1 cellular context compared by ENCODE assay signal in the genomic region with DNA sequence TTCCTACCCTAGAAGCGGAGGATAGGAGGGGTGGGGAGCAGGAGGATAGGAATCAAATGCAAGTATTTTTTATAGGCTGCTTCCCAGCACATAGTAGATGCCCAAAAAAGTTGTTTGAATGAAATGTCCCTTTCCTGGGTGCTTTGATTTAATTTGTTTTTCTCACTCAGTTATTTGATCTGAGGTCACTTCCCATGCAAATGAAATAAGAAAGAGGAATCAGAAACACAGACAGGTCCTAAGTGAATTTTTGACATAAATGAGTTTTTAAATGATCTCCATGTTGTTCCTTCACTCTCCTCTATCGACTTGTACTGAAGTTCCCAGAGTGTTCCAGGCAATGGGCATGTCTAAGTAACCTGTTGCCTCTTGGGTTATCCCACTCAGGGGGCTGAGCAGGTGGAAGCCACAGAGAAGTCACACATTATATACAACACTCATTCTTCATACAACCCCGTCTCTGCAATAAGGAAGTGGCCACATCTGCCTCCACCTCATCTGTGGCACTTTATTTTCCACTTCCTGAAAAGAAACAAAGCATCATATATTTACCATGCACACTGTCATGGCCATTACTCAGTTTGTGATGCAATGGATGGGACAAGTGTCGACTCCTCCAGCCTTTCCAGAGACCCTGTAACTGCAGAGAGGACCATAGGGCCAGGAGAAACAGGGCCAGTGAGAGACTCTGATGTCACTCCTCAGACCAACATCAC.
TF ChIP-seq lines count a peak whose summit lies in the region.

No MANE protein-coding gene starts in this region.

TF ChIP-seq in GM12878, 131 proteins besides CTCF, POLR2A, EP300 and RAD21 (continued from another document):
- TF ChIP-seq, protein P1, sequence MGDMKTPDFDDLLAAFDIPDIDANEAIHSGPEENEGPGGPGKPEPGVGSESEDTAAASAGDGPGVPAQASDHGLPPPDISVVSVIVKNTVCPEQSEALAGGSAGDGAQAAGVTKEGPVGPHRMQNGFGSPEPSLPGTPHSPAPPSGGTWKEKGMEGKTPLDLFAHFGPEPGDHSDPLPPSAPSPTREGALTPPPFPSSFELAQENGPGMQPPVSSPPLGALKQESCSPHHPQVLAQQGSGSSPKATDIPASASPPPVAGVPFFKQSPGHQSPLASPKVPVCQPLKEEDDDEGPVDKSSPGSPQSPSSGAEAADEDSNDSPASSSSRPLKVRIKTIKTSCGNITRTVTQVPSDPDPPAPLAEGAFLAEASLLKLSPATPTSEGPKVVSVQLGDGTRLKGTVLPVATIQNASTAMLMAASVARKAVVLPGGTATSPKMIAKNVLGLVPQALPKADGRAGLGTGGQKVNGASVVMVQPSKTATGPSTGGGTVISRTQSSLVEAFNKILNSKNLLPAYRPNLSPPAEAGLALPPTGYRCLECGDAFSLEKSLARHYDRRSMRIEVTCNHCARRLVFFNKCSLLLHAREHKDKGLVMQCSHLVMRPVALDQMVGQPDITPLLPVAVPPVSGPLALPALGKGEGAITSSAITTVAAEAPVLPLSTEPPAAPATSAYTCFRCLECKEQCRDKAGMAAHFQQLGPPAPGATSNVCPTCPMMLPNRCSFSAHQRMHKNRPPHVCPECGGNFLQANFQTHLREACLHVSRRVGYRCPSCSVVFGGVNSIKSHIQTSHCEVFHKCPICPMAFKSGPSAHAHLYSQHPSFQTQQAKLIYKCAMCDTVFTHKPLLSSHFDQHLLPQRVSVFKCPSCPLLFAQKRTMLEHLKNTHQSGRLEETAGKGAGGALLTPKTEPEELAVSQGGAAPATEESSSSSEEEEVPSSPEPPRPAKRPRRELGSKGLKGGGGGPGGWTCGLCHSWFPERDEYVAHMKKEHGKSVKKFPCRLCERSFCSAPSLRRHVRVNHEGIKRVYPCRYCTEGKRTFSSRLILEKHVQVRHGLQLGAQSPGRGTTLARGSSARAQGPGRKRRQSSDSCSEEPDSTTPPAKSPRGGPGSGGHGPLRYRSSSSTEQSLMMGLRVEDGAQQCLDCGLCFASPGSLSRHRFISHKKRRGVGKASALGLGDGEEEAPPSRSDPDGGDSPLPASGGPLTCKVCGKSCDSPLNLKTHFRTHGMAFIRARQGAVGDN (IDR thresholded peaks at IDR 0.05) = no peak
- TF ChIP-seq, protein P2, sequence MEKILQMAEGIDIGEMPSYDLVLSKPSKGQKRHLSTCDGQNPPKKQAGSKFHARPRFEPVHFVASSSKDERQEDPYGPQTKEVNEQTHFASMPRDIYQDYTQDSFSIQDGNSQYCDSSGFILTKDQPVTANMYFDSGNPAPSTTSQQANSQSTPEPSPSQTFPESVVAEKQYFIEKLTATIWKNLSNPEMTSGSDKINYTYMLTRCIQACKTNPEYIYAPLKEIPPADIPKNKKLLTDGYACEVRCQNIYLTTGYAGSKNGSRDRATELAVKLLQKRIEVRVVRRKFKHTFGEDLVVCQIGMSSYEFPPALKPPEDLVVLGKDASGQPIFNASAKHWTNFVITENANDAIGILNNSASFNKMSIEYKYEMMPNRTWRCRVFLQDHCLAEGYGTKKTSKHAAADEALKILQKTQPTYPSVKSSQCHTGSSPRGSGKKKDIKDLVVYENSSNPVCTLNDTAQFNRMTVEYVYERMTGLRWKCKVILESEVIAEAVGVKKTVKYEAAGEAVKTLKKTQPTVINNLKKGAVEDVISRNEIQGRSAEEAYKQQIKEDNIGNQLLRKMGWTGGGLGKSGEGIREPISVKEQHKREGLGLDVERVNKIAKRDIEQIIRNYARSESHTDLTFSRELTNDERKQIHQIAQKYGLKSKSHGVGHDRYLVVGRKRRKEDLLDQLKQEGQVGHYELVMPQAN (conservative IDR thresholded peaks at IDR 0.05) = no peak
- TF ChIP-seq SMAD1 (IDR thresholded peaks at IDR 0.05; ENCODE audit: low read depth, partially characterized antibody) (no peak), SPI1 (IDR thresholded peaks at IDR 0.05; ENCODE audit: borderline replicate concordance, insufficient read depth, low read depth, low read length) (peak; percentile 87), CREB1 (IDR thresholded peaks at IDR 0.05; ENCODE audit: low read depth) (peak; percentile 62), CREM (IDR thresholded peaks at IDR 0.05; ENCODE audit: low read depth) (peak; percentile 53; the same call in 1 of the 2 replicates), SREBF2 (IDR thresholded peaks at IDR 0.05; ENCODE audit: low read length) (no peak), STAT3 (IDR thresholded peaks at IDR 0.05; ENCODE audit: low read depth, low read length) (no peak), IKZF2 (IDR thresholded peaks at IDR 0.05) (peak in 1 of 2 experiments; percentile 41; a peak in 1 of 4 replicates), SREBF1 (IDR thresholded peaks at IDR 0.05; ENCODE audit: low read length) (no peak), CBX5 (IDR thresholded peaks at IDR 0.05; ENCODE audit: low read depth) (no peak), BCL11A (IDR thresholded peaks at IDR 0.05; ENCODE audit: low read depth, low read length) (no peak), IKZF1 (conservative IDR thresholded peaks at IDR 0.05) (peak; percentile 32; the same call in 1 of the 2 replicates), BHLHE40 (IDR thresholded peaks at IDR 0.05; ENCODE audit: borderline replicate concordance in 1 of 2, low read depth in 2 of 2, low read length in 1 of 2) (peak in 1 of 2 experiments; percentile 14; a peak in 1 of 4 replicates), RUNX3 (IDR thresholded peaks at IDR 0.05; ENCODE audit: low read length) (peak; percentile 40; the same call in 1 of the 2 replicates), TBL1XR1 (IDR thresholded peaks at IDR 0.05; ENCODE audit: low read depth, low read length) (no peak), POU2F2 (IDR thresholded peaks at IDR 0.05; ENCODE audit: borderline replicate concordance, low read depth, low read length) (no peak), GABPA (IDR thresholded peaks at IDR 0.05; ENCODE audit: low read depth) (0 out of 2 replicates have a peak, but pooled peaks have one; percentile 17), FOXK2 (IDR thresholded peaks at IDR 0.05) (no peak)
- TF ChIP-seq, protein P3, sequence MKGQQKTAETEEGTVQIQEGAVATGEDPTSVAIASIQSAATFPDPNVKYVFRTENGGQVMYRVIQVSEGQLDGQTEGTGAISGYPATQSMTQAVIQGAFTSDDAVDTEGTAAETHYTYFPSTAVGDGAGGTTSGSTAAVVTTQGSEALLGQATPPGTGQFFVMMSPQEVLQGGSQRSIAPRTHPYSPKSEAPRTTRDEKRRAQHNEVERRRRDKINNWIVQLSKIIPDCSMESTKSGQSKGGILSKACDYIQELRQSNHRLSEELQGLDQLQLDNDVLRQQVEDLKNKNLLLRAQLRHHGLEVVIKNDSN (IDR thresholded peaks at IDR 0.05; ENCODE audit: borderline replicate concordance, extremely low read length, insufficient read depth, low read depth, low read length) = no peak
- TF ChIP-seq, protein P4, sequence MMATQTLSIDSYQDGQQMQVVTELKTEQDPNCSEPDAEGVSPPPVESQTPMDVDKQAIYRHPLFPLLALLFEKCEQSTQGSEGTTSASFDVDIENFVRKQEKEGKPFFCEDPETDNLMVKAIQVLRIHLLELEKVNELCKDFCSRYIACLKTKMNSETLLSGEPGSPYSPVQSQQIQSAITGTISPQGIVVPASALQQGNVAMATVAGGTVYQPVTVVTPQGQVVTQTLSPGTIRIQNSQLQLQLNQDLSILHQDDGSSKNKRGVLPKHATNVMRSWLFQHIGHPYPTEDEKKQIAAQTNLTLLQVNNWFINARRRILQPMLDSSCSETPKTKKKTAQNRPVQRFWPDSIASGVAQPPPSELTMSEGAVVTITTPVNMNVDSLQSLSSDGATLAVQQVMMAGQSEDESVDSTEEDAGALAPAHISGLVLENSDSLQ (IDR thresholded peaks at IDR 0.05) = no peak
- TF ChIP-seq, protein P5, sequence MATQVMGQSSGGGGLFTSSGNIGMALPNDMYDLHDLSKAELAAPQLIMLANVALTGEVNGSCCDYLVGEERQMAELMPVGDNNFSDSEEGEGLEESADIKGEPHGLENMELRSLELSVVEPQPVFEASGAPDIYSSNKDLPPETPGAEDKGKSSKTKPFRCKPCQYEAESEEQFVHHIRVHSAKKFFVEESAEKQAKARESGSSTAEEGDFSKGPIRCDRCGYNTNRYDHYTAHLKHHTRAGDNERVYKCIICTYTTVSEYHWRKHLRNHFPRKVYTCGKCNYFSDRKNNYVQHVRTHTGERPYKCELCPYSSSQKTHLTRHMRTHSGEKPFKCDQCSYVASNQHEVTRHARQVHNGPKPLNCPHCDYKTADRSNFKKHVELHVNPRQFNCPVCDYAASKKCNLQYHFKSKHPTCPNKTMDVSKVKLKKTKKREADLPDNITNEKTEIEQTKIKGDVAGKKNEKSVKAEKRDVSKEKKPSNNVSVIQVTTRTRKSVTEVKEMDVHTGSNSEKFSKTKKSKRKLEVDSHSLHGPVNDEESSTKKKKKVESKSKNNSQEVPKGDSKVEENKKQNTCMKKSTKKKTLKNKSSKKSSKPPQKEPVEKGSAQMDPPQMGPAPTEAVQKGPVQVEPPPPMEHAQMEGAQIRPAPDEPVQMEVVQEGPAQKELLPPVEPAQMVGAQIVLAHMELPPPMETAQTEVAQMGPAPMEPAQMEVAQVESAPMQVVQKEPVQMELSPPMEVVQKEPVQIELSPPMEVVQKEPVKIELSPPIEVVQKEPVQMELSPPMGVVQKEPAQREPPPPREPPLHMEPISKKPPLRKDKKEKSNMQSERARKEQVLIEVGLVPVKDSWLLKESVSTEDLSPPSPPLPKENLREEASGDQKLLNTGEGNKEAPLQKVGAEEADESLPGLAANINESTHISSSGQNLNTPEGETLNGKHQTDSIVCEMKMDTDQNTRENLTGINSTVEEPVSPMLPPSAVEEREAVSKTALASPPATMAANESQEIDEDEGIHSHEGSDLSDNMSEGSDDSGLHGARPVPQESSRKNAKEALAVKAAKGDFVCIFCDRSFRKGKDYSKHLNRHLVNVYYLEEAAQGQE (IDR thresholded peaks at IDR 0.05; ENCODE audit: low read depth, low read length) = no peak
- TF ChIP-seq, protein P6, sequence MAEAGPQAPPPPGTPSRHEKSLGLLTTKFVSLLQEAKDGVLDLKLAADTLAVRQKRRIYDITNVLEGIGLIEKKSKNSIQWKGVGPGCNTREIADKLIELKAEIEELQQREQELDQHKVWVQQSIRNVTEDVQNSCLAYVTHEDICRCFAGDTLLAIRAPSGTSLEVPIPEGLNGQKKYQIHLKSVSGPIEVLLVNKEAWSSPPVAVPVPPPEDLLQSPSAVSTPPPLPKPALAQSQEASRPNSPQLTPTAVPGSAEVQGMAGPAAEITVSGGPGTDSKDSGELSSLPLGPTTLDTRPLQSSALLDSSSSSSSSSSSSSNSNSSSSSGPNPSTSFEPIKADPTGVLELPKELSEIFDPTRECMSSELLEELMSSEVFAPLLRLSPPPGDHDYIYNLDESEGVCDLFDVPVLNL (IDR thresholded peaks at IDR 0.05; ENCODE audit: low read depth, low read length) = no peak
- TF ChIP-seq, protein P7, sequence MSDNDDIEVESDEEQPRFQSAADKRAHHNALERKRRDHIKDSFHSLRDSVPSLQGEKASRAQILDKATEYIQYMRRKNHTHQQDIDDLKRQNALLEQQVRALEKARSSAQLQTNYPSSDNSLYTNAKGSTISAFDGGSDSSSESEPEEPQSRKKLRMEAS (IDR thresholded peaks at IDR 0.05; ENCODE audit: low read depth, low read length) = no peak
TF ChIP-seq in GM12878: peak in this region for 9.
